Comparison of ENCODE assay signal across 1 cellular context in the genomic region with DNA sequence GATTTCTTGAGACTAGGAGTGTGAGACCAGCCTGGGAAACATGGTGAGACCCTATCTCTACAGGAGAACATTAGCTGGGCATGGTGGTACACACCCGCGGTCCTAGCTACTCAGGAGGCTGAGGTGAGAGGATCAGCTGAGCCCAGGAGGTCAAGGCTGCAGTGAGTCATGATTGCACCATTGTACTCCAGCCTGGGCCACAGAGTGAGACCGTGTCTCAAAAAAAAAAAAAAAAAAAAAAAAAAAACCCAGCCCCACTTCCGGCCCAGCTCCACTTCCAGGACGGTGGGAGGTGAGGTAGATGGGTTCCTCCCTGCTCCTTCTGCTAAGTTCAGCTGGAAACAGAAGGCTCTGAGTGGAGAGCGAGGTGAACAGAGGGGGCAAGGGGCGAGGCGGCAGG.
TF ChIP-seq lines count a peak whose summit lies in the region.

No MANE protein-coding gene starts in this region.

TF ChIP-seq in K562, 482 proteins besides CTCF, POLR2A, EP300 and RAD21:
- TF ChIP-seq ZNF384 (IDR thresholded peaks at IDR 0.05; ENCODE audit: low read depth, low read length) = peak; percentile 20; the same call in 1 of the 2 replicates
- TF ChIP-seq, protein P1, sequence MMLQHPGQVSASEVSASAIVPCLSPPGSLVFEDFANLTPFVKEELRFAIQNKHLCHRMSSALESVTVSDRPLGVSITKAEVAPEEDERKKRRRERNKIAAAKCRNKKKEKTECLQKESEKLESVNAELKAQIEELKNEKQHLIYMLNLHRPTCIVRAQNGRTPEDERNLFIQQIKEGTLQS (IDR thresholded peaks at IDR 0.05) = 0 out of 2 replicates have a peak, but pooled peaks have one; percentile 30
- TF ChIP-seq, protein P1 (CRISPR knock-in tag; conservative IDR thresholded peaks at IDR 0.05) = no peak
- TF ChIP-seq ZKSCAN3 (CRISPR knock-in tag; IDR thresholded peaks at IDR 0.05) = no peak
- no peak for TF ChIP-seq ATF4 (CRISPR knock-in tag; IDR thresholded peaks at IDR 0.05)
- TF ChIP-seq HCFC1 (IDR thresholded peaks at IDR 0.05; ENCODE audit: low read depth, low read length) = no peak
